2 cellular contexts compared by ENCODE assay signal in genomic region chr9:37626708-37627293, GRCh38.
TF ChIP-seq lines count a peak whose summit lies in the region.

No MANE protein-coding gene starts in this region.

TF ChIP-seq in HepG2, 621 proteins besides CTCF, POLR2A, EP300 and RAD21:
- TF ChIP-seq ZHX1 (CRISPR knock-in tag; IDR thresholded peaks at IDR 0.05; ENCODE audit: low read depth) (no peak), ZNF121 (CRISPR knock-in tag; IDR thresholded peaks at IDR 0.05) (no peak), MAFF (IDR thresholded peaks at IDR 0.05; ENCODE audit: low read depth, low read length) (peak; percentile 96), MTA3 (CRISPR knock-in tag; IDR thresholded peaks at IDR 0.05) (no peak), MAFK (conservative IDR thresholded peaks at IDR 0.05 in 1 of 2, IDR thresholded peaks at IDR 0.05 in 1 of 2; ENCODE audit: low read length in 2 of 2) (peak; percentile 93 to 98)
- TF ChIP-seq, protein P1, sequence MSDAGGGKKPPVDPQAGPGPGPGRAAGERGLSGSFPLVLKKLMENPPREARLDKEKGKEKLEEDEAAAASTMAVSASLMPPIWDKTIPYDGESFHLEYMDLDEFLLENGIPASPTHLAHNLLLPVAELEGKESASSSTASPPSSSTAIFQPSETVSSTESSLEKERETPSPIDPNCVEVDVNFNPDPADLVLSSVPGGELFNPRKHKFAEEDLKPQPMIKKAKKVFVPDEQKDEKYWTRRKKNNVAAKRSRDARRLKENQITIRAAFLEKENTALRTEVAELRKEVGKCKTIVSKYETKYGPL (CRISPR knock-in tag; IDR thresholded peaks at IDR 0.05) = no peak
- TF ChIP-seq, protein P2, sequence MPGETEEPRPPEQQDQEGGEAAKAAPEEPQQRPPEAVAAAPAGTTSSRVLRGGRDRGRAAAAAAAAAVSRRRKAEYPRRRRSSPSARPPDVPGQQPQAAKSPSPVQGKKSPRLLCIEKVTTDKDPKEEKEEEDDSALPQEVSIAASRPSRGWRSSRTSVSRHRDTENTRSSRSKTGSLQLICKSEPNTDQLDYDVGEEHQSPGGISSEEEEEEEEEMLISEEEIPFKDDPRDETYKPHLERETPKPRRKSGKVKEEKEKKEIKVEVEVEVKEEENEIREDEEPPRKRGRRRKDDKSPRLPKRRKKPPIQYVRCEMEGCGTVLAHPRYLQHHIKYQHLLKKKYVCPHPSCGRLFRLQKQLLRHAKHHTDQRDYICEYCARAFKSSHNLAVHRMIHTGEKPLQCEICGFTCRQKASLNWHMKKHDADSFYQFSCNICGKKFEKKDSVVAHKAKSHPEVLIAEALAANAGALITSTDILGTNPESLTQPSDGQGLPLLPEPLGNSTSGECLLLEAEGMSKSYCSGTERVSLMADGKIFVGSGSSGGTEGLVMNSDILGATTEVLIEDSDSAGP (CRISPR knock-in tag; IDR thresholded peaks at IDR 0.05; ENCODE audit: borderline replicate concordance) = no peak

TF ChIP-seq in GM12891, 5 proteins besides CTCF, POLR2A, EP300 and RAD21:
- TF ChIP-seq POU2F2 (IDR thresholded peaks at IDR 0.05; ENCODE audit: low read depth, low read length) = no peak
- TF ChIP-seq PAX5 (IDR thresholded peaks at IDR 0.05; ENCODE audit: insufficient read depth, low read length, severe bottlenecking) = no peak
- no peak for TF ChIP-seq POLR2AphosphoS5 (IDR thresholded peaks at IDR 0.05; ENCODE audit: low read depth, low read length)
- no peak for TF ChIP-seq TAF1 (IDR thresholded peaks at IDR 0.05; ENCODE audit: low read depth, low read length)
- TF ChIP-seq SPI1 (IDR thresholded peaks at IDR 0.05; ENCODE audit: low read depth, low read length) = no peak
